In genomic region chr13:110955072-110955503, GRCh38 we compare ENCODE assay signal across 8 cellular contexts. TPM values are rescaled to one million over a fixed set of nuclear protein-coding genes. Genes with fewer than 3 reads are reported as not detected.
DNase-seq lines count a peak whose midpoint lies in the region; ATAC-seq and TF ChIP-seq lines count a peak whose summit lies in the region.
"Not testable (repeated sequence)": the region's sequence is repeated elsewhere in the genome, so short reads cannot be mapped to it uniquely, and the experiment has no call there.

No MANE protein-coding gene starts in this region.

- not testable (repeated sequence) for H2BK120ac ChIP-seq in H9 (ENCODE audit: low read depth, low read length, poor library complexity, severe bottlenecking)

- not testable (repeated sequence) for H2BK12ac ChIP-seq in H9 (ENCODE audit: insufficient read length, low read depth, low read length)

- not testable (repeated sequence) for TF ChIP-seq RAD21 in Ishikawa (IDR thresholded peaks at IDR 0.05; ENCODE audit: low read depth)

- not testable (repeated sequence) for TF ChIP-seq CTCF in H9 (conservative IDR thresholded peaks at IDR 0.05); body of pancreas (IDR thresholded peaks at IDR 0.05); psoas muscle (IDR thresholded peaks at IDR 0.05); upper lobe of left lung (IDR thresholded peaks at IDR 0.05)

- not testable (repeated sequence) for H4K8ac ChIP-seq in H9 (replicated peaks; ENCODE audit: insufficient read length, low read depth, low read length)

- H2BK15ac ChIP-seq in H9 (ENCODE audit: low read depth, low read length): not testable (repeated sequence)

- not testable (repeated sequence) for H3K18ac ChIP-seq in H9 (ENCODE audit: insufficient read length, low read depth, low read length)

- not testable (repeated sequence) for H3K9me3 ChIP-seq in H9 (ENCODE audit: control insufficient read depth, low read depth, low read length); body of pancreas; psoas muscle; upper lobe of left lung

- not testable (repeated sequence) for H3K4me1 ChIP-seq in H9 (ENCODE audit: insufficient read depth, low read length); body of pancreas; psoas muscle; upper lobe of left lung

- H4K5ac ChIP-seq in H9 (ENCODE audit: insufficient read length, low read depth, low read length): not testable (repeated sequence)

- H3K27me3 Mint-ChIP-seq in H9 (ENCODE audit: low read depth): not testable (repeated sequence)

- H2BK5ac ChIP-seq in H9 (ENCODE audit: insufficient read length, low read length): not testable (repeated sequence)

- DNase-seq in EH (ENCODE audit: low read depth): peak; percentile 97
- DNase-seq in H9: peak; percentile 37
- DNase-seq in T1000 (lab: John Stamatoyannopoulos, UW): peak; percentile 100
- DNase-seq in body of pancreas: peak in 3 of 4 donors; percentile 20 to 59 (median 52)
- not testable (repeated sequence) for DNase-seq in left ventricle myocardium superior
- peak; percentile 66 to 74 for DNase-seq in psoas muscle
- DNase-seq in upper lobe of left lung: peak; percentile 32 to 54

- not testable (repeated sequence) for H3T11ph ChIP-seq in H9 (ENCODE audit: low read length)

- not testable (repeated sequence) for H3K27ac ChIP-seq in H9 (ENCODE audit: insufficient read length, low read depth, low read length); body of pancreas; psoas muscle; upper lobe of left lung

- H3K9ac ChIP-seq in H9 (ENCODE audit: extremely low read depth, insufficient read length, low read length): not testable (repeated sequence)

- H3K23me2 ChIP-seq in H9 (ENCODE audit: insufficient read length, low read depth, low read length, poor library complexity, severe bottlenecking): not testable (repeated sequence)

- H2BK20ac ChIP-seq in H9 (ENCODE audit: low read depth, low read length, poor library complexity, severe bottlenecking): not testable (repeated sequence)

- H3K79me1 ChIP-seq in H9 (ENCODE audit: insufficient read depth, low read depth, low read length, poor library complexity, severe bottlenecking): not testable (repeated sequence)

- TF ChIP-seq POLR2A in body of pancreas (IDR thresholded peaks at IDR 0.05); upper lobe of left lung (IDR thresholded peaks at IDR 0.05): not testable (repeated sequence)

- not testable (repeated sequence) for H3K27ac Mint-ChIP-seq in H9

- H4K20me1 ChIP-seq in H9 (ENCODE audit: control insufficient read depth, insufficient read depth, insufficient read length): not testable (repeated sequence)

- not testable (repeated sequence) for H3K4me1 Mint-ChIP-seq in H9

- no CpG with 5 or more reads among the region's 11 CpGs for WGBS in H9 (ENCODE audit: extremely low coverage, insufficient read length, low lambda C conversion rate)
- WGBS in body of pancreas, 2 donors: 60 to 74% methylated on average over 9 to 11 of the region's 11 CpGs
- WGBS in psoas muscle, 3 donors: 55 to 68% (median 57%) methylated on average over 11 of the region's 11 CpGs
- 59 to 60% methylated on average over 9 to 11 of the region's 11 CpGs for WGBS in upper lobe of left lung, 2 donors

- ATAC-seq in body of pancreas (peak; percentile 48), left ventricle myocardium superior (peak; percentile 86), psoas muscle (peak; percentile 86 to 92 (median 90)), upper lobe of left lung (ENCODE audit: low FRiP score in 2 of 2) (peak; percentile 81 to 88)

- not testable (repeated sequence) for H3K14ac ChIP-seq in H9 (ENCODE audit: insufficient read depth, low read length)

- not testable (repeated sequence) for H3K79me2 ChIP-seq in H9 (ENCODE audit: insufficient read depth, low read length)

- not testable (repeated sequence) for H3K36me3 Mint-ChIP-seq in H9 (ENCODE audit: insufficient read depth in 1 of 3, low read depth in 3 of 3)

- not testable (repeated sequence) for H2AFZ ChIP-seq in H9 (ENCODE audit: low read length)

- H3K56ac ChIP-seq in H9 (ENCODE audit: insufficient read length, low read depth, low read length): not testable (repeated sequence)

- not testable (repeated sequence) for H3K4me3 ChIP-seq in body of pancreas, psoas muscle, upper lobe of left lung

- not testable (repeated sequence) for H3K23ac ChIP-seq in H9 (ENCODE audit: insufficient read length, low read depth, low read length)

- not testable (repeated sequence) for H3K4me2 ChIP-seq in H9 (ENCODE audit: insufficient read depth, insufficient read length, low read length)

- intact Hi-C loops in body of pancreas (cut with DNase I): loop anchor here (10.0 kb wide), 1 partner anchor 1440 kb away; no protein-coding TSS in a partner anchor
- intact Hi-C loops in left ventricle myocardium superior (cut with micrococcal nuclease); psoas muscle (cut with DNase I): not testable (repeated sequence)

- H3K36me3 ChIP-seq in body of pancreas (replicated peaks in 1 of 2; ENCODE audit: insufficient read depth in 1 of 2, low read depth in 2 of 2); psoas muscle (ENCODE audit: insufficient read depth in 1 of 2, low read depth in 1 of 2); upper lobe of left lung: not testable (repeated sequence)

- TF ChIP-seq EP300 in Ishikawa (IDR thresholded peaks at IDR 0.05; ENCODE audit: borderline replicate concordance); upper lobe of left lung (IDR thresholded peaks at IDR 0.05): not testable (repeated sequence)

- H4K91ac ChIP-seq in H9 (ENCODE audit: insufficient read length, low read depth, low read length): not testable (repeated sequence)

- not testable (repeated sequence) for H3K27me3 ChIP-seq in H9 (ENCODE audit: insufficient read depth, low read length); body of pancreas; psoas muscle (ENCODE audit: insufficient read depth in 3 of 3, low read length in 2 of 3); upper lobe of left lung

- not testable (repeated sequence) for H3K4me3 Mint-ChIP-seq in H9

- not testable (repeated sequence) for H2AK5ac ChIP-seq in H9 (ENCODE audit: insufficient read length, low read length)

- H3K4ac ChIP-seq in H9 (ENCODE audit: low read depth, low read length): not testable (repeated sequence)

- peaks cover 10 to 14% of the 10 kb centered on the region in 2 experiments for H3K9me3 Mint-ChIP-seq in H9

TF ChIP-seq in Ishikawa, 13 proteins besides CTCF, POLR2A, EP300 and RAD21:
- TF ChIP-seq USF1 (IDR thresholded peaks at IDR 0.05): peak; percentile 48
TF ChIP-seq in Ishikawa: peak in this region for 1; not testable (repeated sequence) for 12.

RNA-seq across cellular contexts. Expression of gene ANKRD10, which starts 40.2 kb away (rescaled TPM):
- 159 and 160 TPM in 2 replicates for total RNA-seq in H9 (2021)
- total RNA-seq in body of pancreas: 100 to 1,000 TPM; 117 to 124 TPM
- 49.4 TPM for total RNA-seq in left ventricle myocardium superior
- total RNA-seq in psoas muscle: 100 to 1,000 TPM; 106 to 225 (median 159) TPM
- polyA plus RNA-seq in psoas muscle: 100 to 1,000 TPM in 1 of 3 donors, 10 to 100 TPM in 2; 82.0 to 123 (median 99.3) TPM
- 100 to 1,000 TPM in 3 of 6 donors, 10 to 100 TPM in 3; 91.4 to 190 (median 107) TPM for total RNA-seq in upper lobe of left lung
